Comparison of ENCODE assay signal across 23 cellular contexts in genomic region chr10:36717118-36717517, GRCh38.
"Had no signal": no experiment of that assay in that cellular context is flagged by ENCODE, and none has a peak within 500 bp of the region (broad histone marks: within the 10 kb centered on the region; RNA-seq: fewer than 3 reads in every experiment).

No MANE protein-coding gene starts in this region.

- H3K27ac ChIP-seq: dorsolateral prefrontal cortex, heart left ventricle, left ventricle myocardium inferior, lower lobe of right lung, parathyroid adenoma, psoas muscle, right lobe of liver, skin epidermis, testis, tibial nerve, upper lobe of right lung had no signal

- H3K4me1 Mint-ChIP-seq: naive B cell; stimulated activated naive B cell treated with anti-CD40 and anti-IgM and Interleukin-4, amounts not matched to agents 10 μg/mL and 1 μg/mL and 100 μg/mL, for 72 hours; stimulated activated naive CD8-positive, alpha-beta T cell treated with anti-CD3 and anti-CD28 coated beads, Interleukin-15, amount 100 ng/mL, for 72 hours had no signal

- H2AFZ ChIP-seq: parathyroid adenoma had no signal

- H3K27ac Mint-ChIP-seq: naive B cell; nephron; stimulated activated naive B cell treated with anti-CD40 and anti-IgM and Interleukin-4, amounts not matched to agents 10 μg/mL and 1 μg/mL and 100 μg/mL, for 72 hours; stimulated activated naive CD8-positive, alpha-beta T cell treated with anti-CD3 and anti-CD28 coated beads, Interleukin-15, amount 100 ng/mL, for 72 hours had no signal

- ATAC-seq: heart left ventricle; lower lobe of right lung; psoas muscle; right lobe of liver; stimulated activated naive CD8-positive, alpha-beta T cell treated with anti-CD3 and anti-CD28 coated beads, Interleukin-15, amount 100 ng/mL, for 72 hours; upper lobe of right lung had no signal

- DNase-seq: cortex of kidney; dorsolateral prefrontal cortex; effector CD8-positive, alpha-beta T cell; heart left ventricle; islet precursor cell; left ventricle myocardium inferior; lower lobe of right lung; mesenchymal stem cell; naive B cell; occipital lobe; psoas muscle; retina; right lobe of liver; stimulated activated CD4-positive, alpha-beta T cell treated with anti-CD3 and anti-CD28 coated beads, Interleukin-2, amount 100 ng/mL, for 24 hours; stimulated activated CD4-positive, alpha-beta T cell treated with anti-CD3 and anti-CD28 coated beads, Interleukin-4, amount 100 ng/mL, for 4 hours; stimulated activated naive B cell treated with anti-CD40 and anti-IgM and Interleukin-4, amounts not matched to agents 10 μg/mL and 1 μg/mL and 100 μg/mL, for 72 hours; stimulated activated naive CD8-positive, alpha-beta T cell treated with anti-CD3 and anti-CD28 coated beads, Interleukin-15, amount 100 ng/mL, for 72 hours; testis; upper lobe of right lung had no signal

- H3K27me3 Mint-ChIP-seq: naive B cell; stimulated activated naive B cell treated with anti-CD40 and anti-IgM and Interleukin-4, amounts not matched to agents 10 μg/mL and 1 μg/mL and 100 μg/mL, for 72 hours; stimulated activated naive CD8-positive, alpha-beta T cell treated with anti-CD3 and anti-CD28 coated beads, Interleukin-15, amount 100 ng/mL, for 72 hours had no signal

- H3K79me2 ChIP-seq: parathyroid adenoma had no signal

- H3K4me1 ChIP-seq: heart left ventricle, left ventricle myocardium inferior, lower lobe of right lung, parathyroid adenoma, psoas muscle, right lobe of liver, testis, tibial nerve, upper lobe of right lung had no signal

- H3K36me3 Mint-ChIP-seq: naive B cell; stimulated activated naive B cell treated with anti-CD40 and anti-IgM and Interleukin-4, amounts not matched to agents 10 μg/mL and 1 μg/mL and 100 μg/mL, for 72 hours had no signal

- H3K4me3 ChIP-seq: dorsolateral prefrontal cortex, heart left ventricle, left ventricle myocardium inferior, lower lobe of right lung, psoas muscle, right lobe of liver, skin epidermis, testis, tibial nerve, upper lobe of right lung had no signal

- H3K9me3 ChIP-seq: heart left ventricle, left ventricle myocardium inferior, lower lobe of right lung, right lobe of liver, testis, tibial nerve, upper lobe of right lung had no signal

- H3K27me3 ChIP-seq: dorsolateral prefrontal cortex, heart left ventricle, right lobe of liver, testis, tibial nerve, upper lobe of right lung had no signal

- H3K36me3 ChIP-seq: heart left ventricle, left ventricle myocardium inferior, lower lobe of right lung, right lobe of liver, tibial nerve, upper lobe of right lung had no signal

- H3K9ac ChIP-seq: parathyroid adenoma had no signal

- H3K4me3 Mint-ChIP-seq: naive B cell; nephron; stimulated activated naive B cell treated with anti-CD40 and anti-IgM and Interleukin-4, amounts not matched to agents 10 μg/mL and 1 μg/mL and 100 μg/mL, for 72 hours; stimulated activated naive CD8-positive, alpha-beta T cell treated with anti-CD3 and anti-CD28 coated beads, Interleukin-15, amount 100 ng/mL, for 72 hours had no signal

- H3K9me3 Mint-ChIP-seq: stimulated activated naive B cell treated with anti-CD40 and anti-IgM and Interleukin-4, amounts not matched to agents 10 μg/mL and 1 μg/mL and 100 μg/mL, for 72 hours had no signal
